ENCODE assay signal across 34 cellular contexts in the genomic region with DNA sequence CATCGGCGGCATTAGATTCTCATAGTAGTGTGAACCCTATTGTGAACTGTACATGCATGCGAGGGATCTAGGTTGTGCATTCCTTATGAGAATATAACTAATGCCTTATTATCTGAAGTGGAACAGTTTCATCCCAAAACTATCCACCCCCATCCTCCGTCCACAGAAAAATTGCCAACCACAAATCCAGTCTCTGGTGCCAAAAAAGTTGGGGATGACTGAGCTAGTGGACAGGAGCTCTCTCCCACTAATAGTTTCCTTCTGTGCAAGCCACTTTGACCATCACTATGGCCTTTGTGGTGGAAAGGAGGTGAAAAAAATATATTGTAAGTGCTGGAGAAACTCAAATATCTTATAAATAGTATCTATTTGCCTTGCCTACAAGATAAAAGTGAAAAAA.
"Had no signal": no experiment of that assay in that cellular context is flagged by ENCODE, and none has a peak within 500 bp of the region (broad histone marks: within the 10 kb centered on the region; RNA-seq: fewer than 3 reads in every experiment).

No MANE protein-coding gene starts in this region.

- H3K27me3 ChIP-seq: MG63 had no signal

- H3K4me2 ChIP-seq: KMS-11 had no signal

- DNase-seq: Karpas-422, Kasumi-1, MG63, MM.1S, MV-4-11, NCI-H1048, NCI-H1092, NCI-H1092 treated with DMSO at 0.1 percent for 48 hours, NCI-H1105, NCI-H1105 treated with DMSO at 0.1 percent for 48 hours, NCI-H1417, NCI-H1417 treated with DMSO at 0.1 percent for 48 hours, NCI-H1436, NCI-H1436 treated with DMSO at 0.1 percent for 48 hours, NCI-H146, NCI-H1694, NCI-H1694 treated with DMSO at 0.1 percent for 48 hours, NCI-H187, NCI-H187 treated with DMSO at 0.1 percent for 48 hours, NCI-H1930, NCI-H2029, NCI-H2029 treated with DMSO at 0.1 percent for 48 hours, NCI-H2081, NCI-H2081 treated with DMSO at 0.1 percent for 48 hours, NCI-H2107, NCI-H2171, NCI-H2171 treated with DMSO at 0.1 percent for 48 hours, NCI-H2227 treated with DMSO at 0.1 percent for 48 hours, NCI-H226, NCI-H345, NCI-H446, NCI-H446 treated with DMSO at 0.1 percent for 48 hours, NCI-H510A had no signal

- H3K36me3 ChIP-seq: MG63 had no signal

- H3K9me3 ChIP-seq: MG63 had no signal

- H3K9ac ChIP-seq: KMS-11 had no signal

- H3K27ac ChIP-seq: KMS-11 had no signal

- H3K4me3 ChIP-seq: MG63 had no signal
